In the genomic region with DNA sequence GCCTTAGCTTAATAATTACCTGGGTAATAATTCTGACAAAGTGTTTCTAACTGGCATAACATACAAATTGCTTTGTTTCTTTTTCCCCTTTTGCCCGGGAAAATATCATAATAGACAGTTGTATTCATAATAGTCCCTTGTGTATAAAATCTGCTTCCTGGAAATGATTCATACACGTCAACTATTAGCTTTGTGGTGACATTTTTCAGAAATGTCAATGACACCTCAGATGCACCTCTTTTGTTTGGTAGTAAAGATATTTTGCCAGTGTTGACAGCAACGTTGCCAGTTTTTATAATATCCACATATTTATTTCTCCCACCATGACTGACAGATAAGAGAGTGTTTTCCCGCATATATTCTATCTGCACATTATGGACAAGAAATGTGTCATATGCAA, we compare ENCODE assay signal across 26 cellular contexts.
"Had no signal": no experiment of that assay in that cellular context is flagged by ENCODE, and none has a peak within 500 bp of the region (broad histone marks: within the 10 kb centered on the region; RNA-seq: fewer than 3 reads in every experiment).

No MANE protein-coding gene starts in this region.

- H3K27ac Mint-ChIP-seq: dendritic cell treated with granulocyte-macrophage colony-stimulating factor and Interleukin-4, amounts not matched to agents 40 ng/mL and 50 ng/mL, for 4 days; immature natural killer cell; natural killer cell; progenitor cell of endocrine pancreas; stimulated activated naive B cell treated with anti-CD40 and anti-IgM and Interleukin-4, amounts not matched to agents 10 μg/mL and 1 μg/mL and 100 μg/mL, for 72 hours; stimulated activated naive CD8-positive, alpha-beta T cell treated with anti-CD3 and anti-CD28 coated beads, Interleukin-15, Interleukin-2, amounts not matched to agents 100 ng/mL and 50 ng/mL, for 24 hours had no signal

- H3K27me3 Mint-ChIP-seq: dendritic cell treated with granulocyte-macrophage colony-stimulating factor and Interleukin-4, amounts not matched to agents 40 ng/mL and 50 ng/mL, for 4 days; progenitor cell of endocrine pancreas had no signal

- FAIRE-seq: endothelial cell of umbilical vein, small intestine had no signal

- H3K4me1 Mint-ChIP-seq: immature natural killer cell; natural killer cell; stimulated activated naive B cell treated with anti-CD40 and anti-IgM and Interleukin-4, amounts not matched to agents 10 μg/mL and 1 μg/mL and 100 μg/mL, for 72 hours had no signal

- H3K27me3 ChIP-seq: colonic mucosa, esophagus muscularis mucosa, neutrophil, right lobe of liver, tibial nerve, upper lobe of left lung, uterus had no signal

- DNase-seq: colonic mucosa; effector memory CD4-positive, alpha-beta T cell; foreskin melanocyte; hypothalamus; immature natural killer cell; islet precursor cell; left ventricle myocardium superior; lower lobe of right lung; natural killer cell; right lobe of liver; small intestine; stimulated activated CD4-positive, alpha-beta T cell treated with anti-CD3 and anti-CD28 coated beads, Interleukin-15, amount 100 ng/mL, for 24 hours; stimulated activated CD4-positive, alpha-beta T cell treated with anti-CD3 and anti-CD28 coated beads, Interleukin-2, amount 100 ng/mL, for 48 hours; stimulated activated naive B cell treated with anti-CD40 and anti-IgM and Interleukin-4, amounts not matched to agents 10 μg/mL and 1 μg/mL and 100 μg/mL, for 72 hours; upper lobe of left lung; uterus had no signal

- H3K4me3 ChIP-seq: colonic mucosa, esophagus muscularis mucosa, lower lobe of right lung, right lobe of liver, thoracic aorta, tibial nerve, upper lobe of left lung, uterus had no signal

- H3K36me3 ChIP-seq: colonic mucosa, esophagus muscularis mucosa, neutrophil, right lobe of liver, thoracic aorta, tibial nerve, upper lobe of left lung, uterus had no signal

- H3K4me3 Mint-ChIP-seq: dendritic cell treated with granulocyte-macrophage colony-stimulating factor and Interleukin-4, amounts not matched to agents 40 ng/mL and 50 ng/mL, for 4 days; immature natural killer cell; natural killer cell; neural crest cell; stimulated activated naive B cell treated with anti-CD40 and anti-IgM and Interleukin-4, amounts not matched to agents 10 μg/mL and 1 μg/mL and 100 μg/mL, for 72 hours; stimulated activated naive CD8-positive, alpha-beta T cell treated with anti-CD3 and anti-CD28 coated beads, Interleukin-15, Interleukin-2, amounts not matched to agents 100 ng/mL and 50 ng/mL, for 24 hours had no signal

- H3K27ac ChIP-seq: colonic mucosa, esophagus muscularis mucosa, lower lobe of right lung, neutrophil, parathyroid adenoma, right lobe of liver, thoracic aorta, tibial nerve, upper lobe of left lung, uterus had no signal

- H3K9me3 ChIP-seq: colonic mucosa, esophagus muscularis mucosa, lower lobe of right lung, neutrophil, right lobe of liver, thoracic aorta, tibial nerve, upper lobe of left lung, uterus had no signal

- H3K36me3 Mint-ChIP-seq: natural killer cell; stimulated activated naive B cell treated with anti-CD40 and anti-IgM and Interleukin-4, amounts not matched to agents 10 μg/mL and 1 μg/mL and 100 μg/mL, for 72 hours had no signal

- H3K4me1 ChIP-seq: lower lobe of right lung, parathyroid adenoma, right lobe of liver, tibial nerve, upper lobe of left lung, uterus had no signal

- H2AFZ ChIP-seq: parathyroid adenoma had no signal

- H3K9ac ChIP-seq: parathyroid adenoma had no signal

- ATAC-seq: left ventricle myocardium superior; lower lobe of right lung; natural killer cell; right lobe of liver; stimulated activated naive B cell treated with anti-CD40 and anti-IgM and Interleukin-4, amounts not matched to agents 10 μg/mL and 1 μg/mL and 100 μg/mL, for 72 hours had no signal

- H3K79me2 ChIP-seq: parathyroid adenoma had no signal

- H3K9me3 Mint-ChIP-seq: neural crest cell; stimulated activated naive B cell treated with anti-CD40 and anti-IgM and Interleukin-4, amounts not matched to agents 10 μg/mL and 1 μg/mL and 100 μg/mL, for 72 hours had no signal
